In the genomic region with DNA sequence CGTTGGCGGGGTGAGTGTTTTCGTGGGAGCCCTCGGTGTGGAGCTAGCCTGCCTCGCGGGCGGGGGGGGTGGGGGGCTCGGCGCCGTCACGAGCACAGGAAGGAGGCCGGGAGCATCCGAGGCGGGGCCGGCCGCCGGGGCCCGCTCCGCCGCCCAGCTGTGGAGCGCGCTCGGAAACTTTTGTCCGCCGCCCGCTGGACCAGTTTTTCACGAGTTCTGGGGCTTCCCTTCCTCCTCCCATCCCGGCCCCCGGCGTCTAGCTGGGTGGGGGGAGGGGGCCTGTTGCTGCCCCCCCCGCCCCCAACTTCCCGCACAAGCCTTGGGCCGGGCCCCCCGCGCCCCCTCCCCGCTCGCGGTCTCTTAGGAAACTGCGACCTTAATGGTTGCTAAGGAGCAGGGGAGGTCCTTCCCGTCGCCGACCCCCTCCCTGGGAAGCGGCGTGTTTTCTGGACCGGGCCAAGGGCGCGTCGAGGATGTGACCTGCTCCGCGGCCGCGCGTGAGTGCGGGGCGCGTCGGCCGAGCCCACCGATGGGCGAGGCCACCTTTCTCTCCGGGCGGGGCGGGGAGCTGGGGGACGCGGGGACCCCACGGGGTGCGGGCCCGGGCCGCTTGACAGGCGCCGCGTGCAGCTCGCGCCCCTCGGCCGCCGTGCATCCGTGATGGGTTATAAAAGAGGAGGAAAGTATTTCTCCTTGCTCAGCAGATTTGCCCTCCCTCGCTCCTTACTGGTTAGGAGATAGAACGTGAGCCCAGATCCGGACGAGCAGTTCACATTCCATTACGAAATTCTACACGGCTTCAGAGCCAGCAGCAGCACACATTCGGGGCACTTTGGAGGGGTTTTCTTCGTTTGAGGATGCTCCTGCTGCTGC, we compare ENCODE assay signal across 1 cellular context.
TF ChIP-seq lines count a peak whose summit lies in the region.

No MANE protein-coding gene starts in this region.

TF ChIP-seq in HCT116, 20 proteins besides CTCF, POLR2A, EP300 and RAD21 (continued from another document):
- TF ChIP-seq ZNF274 (IDR thresholded peaks at IDR 0.05; ENCODE audit: low read depth, low read length) (no peak), CBX3 (IDR thresholded peaks at IDR 0.05; ENCODE audit: low read depth) (no peak), REST (IDR thresholded peaks at IDR 0.05; ENCODE audit: low read depth) (no peak), JUND (IDR thresholded peaks at IDR 0.05) (no peak), FOSL1 (IDR thresholded peaks at IDR 0.05; ENCODE audit: low read depth) (no peak), SRF (IDR thresholded peaks at IDR 0.05; ENCODE audit: low read depth) (no peak), POLR2AphosphoS5 (IDR thresholded peaks at IDR 0.05; ENCODE audit: low read depth, low read length) (no peak)
- TF ChIP-seq, protein P1, sequence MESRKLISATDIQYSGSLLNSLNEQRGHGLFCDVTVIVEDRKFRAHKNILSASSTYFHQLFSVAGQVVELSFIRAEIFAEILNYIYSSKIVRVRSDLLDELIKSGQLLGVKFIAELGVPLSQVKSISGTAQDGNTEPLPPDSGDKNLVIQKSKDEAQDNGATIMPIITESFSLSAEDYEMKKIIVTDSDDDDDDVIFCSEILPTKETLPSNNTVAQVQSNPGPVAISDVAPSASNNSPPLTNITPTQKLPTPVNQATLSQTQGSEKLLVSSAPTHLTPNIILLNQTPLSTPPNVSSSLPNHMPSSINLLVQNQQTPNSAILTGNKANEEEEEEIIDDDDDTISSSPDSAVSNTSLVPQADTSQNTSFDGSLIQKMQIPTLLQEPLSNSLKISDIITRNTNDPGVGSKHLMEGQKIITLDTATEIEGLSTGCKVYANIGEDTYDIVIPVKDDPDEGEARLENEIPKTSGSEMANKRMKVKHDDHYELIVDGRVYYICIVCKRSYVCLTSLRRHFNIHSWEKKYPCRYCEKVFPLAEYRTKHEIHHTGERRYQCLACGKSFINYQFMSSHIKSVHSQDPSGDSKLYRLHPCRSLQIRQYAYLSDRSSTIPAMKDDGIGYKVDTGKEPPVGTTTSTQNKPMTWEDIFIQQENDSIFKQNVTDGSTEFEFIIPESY (IDR thresholded peaks at IDR 0.05; ENCODE audit: extremely low read depth, insufficient replicate concordance, low read length), result no peak
- TF ChIP-seq, protein P2, sequence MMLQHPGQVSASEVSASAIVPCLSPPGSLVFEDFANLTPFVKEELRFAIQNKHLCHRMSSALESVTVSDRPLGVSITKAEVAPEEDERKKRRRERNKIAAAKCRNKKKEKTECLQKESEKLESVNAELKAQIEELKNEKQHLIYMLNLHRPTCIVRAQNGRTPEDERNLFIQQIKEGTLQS (IDR thresholded peaks at IDR 0.05), result no peak
TF ChIP-seq in HCT116: peak in this region for 0.
